Comparison of ENCODE assay signal across 15 cellular contexts in the genomic region with DNA sequence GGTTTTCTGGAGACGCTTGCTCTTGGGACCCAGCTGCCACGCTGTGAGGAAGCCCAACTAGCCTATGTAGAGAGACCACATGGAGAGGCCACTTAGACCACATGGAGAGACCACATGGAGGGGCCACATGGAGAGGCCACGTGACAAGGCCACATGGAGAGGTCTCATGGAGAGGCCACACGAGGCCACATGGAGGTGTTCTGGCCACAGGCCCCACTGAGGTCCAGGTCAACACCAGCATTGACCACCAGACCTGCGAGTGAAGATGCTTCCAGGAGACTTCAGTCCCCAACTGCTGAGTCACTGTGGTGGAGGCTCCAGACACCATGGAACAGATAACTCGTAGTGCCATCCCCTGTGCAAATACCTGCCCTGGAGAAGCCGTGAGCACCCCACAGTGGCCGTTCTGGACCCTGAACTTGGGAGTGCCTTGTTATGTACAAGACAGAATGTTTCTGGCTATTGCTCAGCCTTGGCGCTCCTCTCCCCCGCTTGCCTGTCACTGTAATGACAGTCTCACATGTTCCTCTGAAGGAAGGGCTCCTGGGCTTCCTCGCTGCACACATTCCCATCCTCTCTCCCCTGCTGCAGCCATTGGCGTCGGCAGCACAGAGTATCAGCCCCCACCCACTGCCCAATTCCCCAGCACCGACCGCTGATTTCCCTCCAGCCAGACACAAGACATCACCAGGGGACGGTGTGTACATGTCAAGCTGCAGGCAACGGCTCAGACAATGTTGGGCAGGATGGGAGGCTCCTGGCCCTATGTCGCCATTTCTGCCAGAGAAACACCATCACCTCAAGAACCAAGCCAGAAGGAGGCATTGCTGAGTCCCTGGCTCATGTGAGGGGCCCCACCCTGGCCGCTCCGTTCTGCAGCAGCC. TPM values are rescaled to one million over a fixed set of nuclear protein-coding genes. Genes with fewer than 3 reads are reported as not detected.
DNase-seq lines count a peak whose midpoint lies in the region; ATAC-seq and TF ChIP-seq lines count a peak whose summit lies in the region.
"Had no signal": no experiment of that assay in that cellular context is flagged by ENCODE, and none has a peak within 500 bp of the region (broad histone marks: within the 10 kb centered on the region; RNA-seq: fewer than 3 reads in every experiment).

No MANE protein-coding gene starts in this region.

- peaks cover 5% of the 10 kb centered on the region; the same call in 1 of the 2 replicates for H3K36me3 ChIP-seq in OCI-LY7 (ENCODE audit: insufficient read depth, low read length)
- H3K36me3 ChIP-seq: BLaER1 treated with 17β-estradiol and CSF1 and Interleukin-3, amounts not matched to agents 10 nM and 100 nM; pancreas had no signal

- no peak overlapping the region for H2AFZ ChIP-seq in OCI-LY7 (ENCODE audit: low read length)

- no peaks in the 10 kb centered on the region for H3K9me3 ChIP-seq in OCI-LY7 (ENCODE audit: low read length)
- H3K9me3 ChIP-seq: mucosa of descending colon, pancreas had no signal

- DNase-seq in NCI-H748 treated with DMSO at 0.1 percent for 48 hours (lab: John Stamatoyannopoulos, UW) (peak; percentile 89), NCI-H748 (lab: John Stamatoyannopoulos, UW; ENCODE audit: unreplicated experiment) (no peak), HUDEP-2 (lab: John Stamatoyannopoulos, UW; ENCODE audit: unreplicated experiment in 76 of 76) (peak in 59 of 76 experiments; percentile 13 to 71 (median 36)), OCI-LY7 (ENCODE audit: low spot score) (no peak), epidermal melanocyte (ENCODE audit: insufficient read length, low spot score) (peak; percentile 9), MCF 10A (ENCODE audit: unreplicated experiment) (no peak)
- DNase-seq in stimulated activated naive CD4-positive, alpha-beta T cell (lab: John Stamatoyannopoulos, UW), result no peak
- DNase-seq: activated CD4-positive, CD25-positive, alpha-beta regulatory T cell; cerebellar nuclear complex; heart right ventricle; KG1; mucosa of descending colon; pancreas had no signal

- no TSS peak for BruUV-seq in OCI-LY7 (replicated peaks; lab: Mats Ljungman, UMichigan)
- no TSS peak for BruUV-seq in MCF 10A (replicated peaks; lab: Mats Ljungman, UMichigan)

- H3K27ac ChIP-seq in OCI-LY7 (ENCODE audit: low read depth, low read length, poor library complexity, severe bottlenecking), result no peak overlapping the region
- H3K27ac ChIP-seq: BLaER1 treated with 17β-estradiol and CSF1 and Interleukin-3, amounts not matched to agents 10 nM and 100 nM; heart right ventricle; pancreas had no signal

- no peak overlapping the region for H3K4me3 Mint-ChIP-seq in MCF 10A (ENCODE audit: unreplicated experiment)

- no peak for ATAC-seq in GM21360 (IDR thresholded peaks at IDR 0.05; ENCODE audit: unreplicated experiment)
- ATAC-seq: heart right ventricle, mucosa of descending colon, pancreas had no signal

- H3K4me3 ChIP-seq in OCI-LY7 (ENCODE audit: low read depth, low read length, poor library complexity, severe bottlenecking), result no peak overlapping the region
- H3K4me3 ChIP-seq: BLaER1 treated with 17β-estradiol and CSF1 and Interleukin-3, amounts not matched to agents 10 nM and 100 nM; heart right ventricle; mucosa of descending colon; pancreas had no signal

- no peak overlapping the region for H3K27ac Mint-ChIP-seq in MCF 10A (ENCODE audit: low read depth, unreplicated experiment)

- peaks cover 8% of the 10 kb centered on the region for H3K36me3 Mint-ChIP-seq in MCF 10A (ENCODE audit: insufficient read depth, unreplicated experiment)

- intact Hi-C loops in OCI-LY7 (cut with micrococcal nuclease; ENCODE audit: unreplicated experiment) (no loop called here), MCF 10A (cut with micrococcal nuclease) (no loop called here)

- H3K9me2 ChIP-seq in OCI-LY7 (ENCODE audit: insufficient read depth, low read length), result no peaks in the 10 kb centered on the region

- no peaks in the 10 kb centered on the region for H3K79me2 ChIP-seq in OCI-LY7 (ENCODE audit: insufficient read depth, low read depth, low read length)

- TF ChIP-seq CTCF in OCI-LY7 (conservative IDR thresholded peaks at IDR 0.05; ENCODE audit: low read length), result peak; percentile 28; the same call in 1 of the 2 replicates
- no peak for TF ChIP-seq CTCF in MCF 10A (IDR thresholded peaks at IDR 0.05; ENCODE audit: unreplicated experiment)

- H4K20me1 ChIP-seq in OCI-LY7 (ENCODE audit: insufficient read depth, low read length), result no peaks in the 10 kb centered on the region

- POLR2A ChIA-PET in OCI-LY7 (lab: Charles Lee) (interaction anchor here (0.7 kb wide), 1 partner anchor 187 kb away, joined by 5 read pairs; no protein-coding TSS in a partner anchor), MCF 10A (lab: Yijun Ruan, JAX) (no interaction called here)

- CTCF ChIA-PET in OCI-LY7 (lab: Charles Lee; ENCODE audit: unreplicated experiment) (no interaction called here), MCF 10A (lab: Yijun Ruan, JAX) (no interaction called here)

- H3K4me1 ChIP-seq in OCI-LY7 (ENCODE audit: insufficient read depth, low read length, poor library complexity, severe bottlenecking), result no peaks in the 10 kb centered on the region
- H3K4me1 ChIP-seq: pancreas had no signal

- H3K9me3 Mint-ChIP-seq in MCF 10A (ENCODE audit: unreplicated experiment), result no peaks in the 10 kb centered on the region

- H3K4me1 Mint-ChIP-seq in MCF 10A (ENCODE audit: insufficient read depth, unreplicated experiment), result peaks cover 6% of the 10 kb centered on the region

- no peaks in the 10 kb centered on the region for H3K27me3 Mint-ChIP-seq in MCF 10A (ENCODE audit: insufficient read depth, unreplicated experiment)

- no peak overlapping the region for H3K4me2 ChIP-seq in OCI-LY7 (ENCODE audit: low read length)
- H3K4me2 ChIP-seq: BLaER1 treated with 17β-estradiol and CSF1 and Interleukin-3, amounts not matched to agents 10 nM and 100 nM had no signal

RNA-seq across cellular contexts. Expression of gene FBXL18, which starts 40.9 kb away (rescaled TPM):
- total RNA-seq in OCI-LY7 (2014; rRNA removed; shearing (Covaris generic)), result 8.0 and 9.4 TPM in 2 replicates
- total RNA-seq in OCI-LY7 (2022), result 25.5 and 28.7 TPM in 2 replicates
- total RNA-seq in MCF 10A (2022), result 15.7 and 19.5 TPM in 2 replicates

RNA-seq across cellular contexts. Expression of gene TNRC18, which starts 49.0 kb away (rescaled TPM):
- 12.2 and 21.2 TPM in 2 replicates for total RNA-seq in OCI-LY7 (2014; rRNA removed; shearing (Covaris generic))
- total RNA-seq in OCI-LY7 (2022) (64.2 and 70.4 TPM in 2 replicates), MCF 10A (2022) (120 and 132 TPM in 2 replicates)

RNA-seq across cellular contexts. Expression of gene ACTB, which starts 57.7 kb away (rescaled TPM):
- 1,491 and 1,906 TPM in 2 replicates for total RNA-seq in OCI-LY7 (2014; rRNA removed; shearing (Covaris generic))
- total RNA-seq in OCI-LY7 (2022), result 3,189 and 3,571 TPM in 2 replicates
- total RNA-seq in MCF 10A (2022), result 1,855 and 2,659 TPM in 2 replicates

Comparison
In these comparisons a context has a peak if more than half of its experiments do, and no peak if none do; other contexts are left out.
1. DNase-seq: peak in NCI-H748 treated with DMSO at 0.1 percent for 48 hours (single experiment), HUDEP-2 (59 of 76) and epidermal melanocyte (single experiment); none in NCI-H748 (single experiment), OCI-LY7 (single experiment), stimulated activated naive CD4-positive, alpha-beta T cell (0 of 6) and MCF 10A (single experiment).